ENCODE assay signal across 1 cellular context in genomic region chr1:237012789-237013383, GRCh38.
TF ChIP-seq lines count a peak whose summit lies in the region.

No MANE protein-coding gene starts in this region.

TF ChIP-seq in K562, 482 proteins besides CTCF, POLR2A, EP300 and RAD21 (continued from another document):
- TF ChIP-seq ZFP36 (IDR thresholded peaks at IDR 0.05; ENCODE audit: low read depth, low read length, partially characterized antibody), result peak; percentile 4
- TF ChIP-seq BACH1 (tag; IDR thresholded peaks at IDR 0.05), result no peak
